22 cellular contexts compared by ENCODE assay signal in genomic region chr3:108897883-108898282, GRCh38. TPM values are rescaled to one million over a fixed set of nuclear protein-coding genes. Genes with fewer than 3 reads are reported as not detected.
A peak's percentile ranks its signal among the peaks of the same experiment; 100 is the strongest.
DNase-seq lines count a peak whose midpoint lies in the region; ATAC-seq, FAIRE-seq and TF ChIP-seq lines count a peak whose summit lies in the region.
"Had no signal": no experiment of that assay in that cellular context is flagged by ENCODE, and none has a peak within 500 bp of the region (broad histone marks: within the 10 kb centered on the region; RNA-seq: fewer than 3 reads in every experiment).

No MANE protein-coding gene starts in this region.

- H3K27ac Mint-ChIP-seq in activated naive CD4-positive, alpha-beta T cell treated with anti-CD3 and anti-CD28 coated beads, Interleukin-2, amount 10 ng/mL, durations not matched to agents 7 days and 5 days: peak overlapping the region; percentile 68
- H3K27ac Mint-ChIP-seq: CD8-positive, alpha-beta T cell; dendritic cell treated with granulocyte-macrophage colony-stimulating factor and Interleukin-4, amounts not matched to agents 40 ng/mL and 50 ng/mL, for 4 days had no signal

- no peaks in the 10 kb centered on the region for H4K20me1 ChIP-seq in GM12878 (ENCODE audit: control insufficient read depth, insufficient read depth)

- POLR2A ChIA-PET in GM12878 (lab: Charles Lee): no interaction called here

- H3K36me3 ChIP-seq in GM12878 (ENCODE audit: control insufficient read depth in 2 of 2, insufficient read depth in 2 of 2, low read length in 1 of 2): no peaks in the 10 kb centered on the region
- H3K36me3 ChIP-seq: lower lobe of right lung had no signal

- no peak for TF ChIP-seq CTCF in GM12878 (IDR thresholded peaks at IDR 0.05 in 2 of 3, conservative IDR thresholded peaks at IDR 0.05 in 1 of 3; ENCODE audit: control insufficient read depth in 2 of 3, extremely low read depth in 1 of 3, insufficient read depth in 1 of 3, low read depth in 3 of 3, low read length in 3 of 3)

- H3K27ac ChIP-seq in GM12878 (ENCODE audit: control insufficient read depth, insufficient read depth): no peak overlapping the region
- H3K27ac ChIP-seq: lower lobe of right lung, psoas muscle had no signal

- peaks cover 22% of the 10 kb centered on the region for H3K4me1 Mint-ChIP-seq in activated naive CD4-positive, alpha-beta T cell treated with anti-CD3 and anti-CD28 coated beads, Interleukin-2, amount 10 ng/mL, durations not matched to agents 7 days and 5 days

- H3K9me3 ChIP-seq in GM12878 (replicated peaks; ENCODE audit: control insufficient read depth, insufficient read depth, low read length): no peaks in the 10 kb centered on the region
- H3K9me3 ChIP-seq: lower lobe of right lung, psoas muscle had no signal

- peak; percentile 81 for ATAC-seq in GM21367 (IDR thresholded peaks at IDR 0.05; ENCODE audit: unreplicated experiment)
- ATAC-seq in HG03378 (IDR thresholded peaks at IDR 0.05; ENCODE audit: unreplicated experiment): peak; percentile 84
- peak; percentile 64 for ATAC-seq in GM12878
- no peak for ATAC-seq in HG03139 (IDR thresholded peaks at IDR 0.05; ENCODE audit: unreplicated experiment)
- no peak for ATAC-seq in HG03457 (IDR thresholded peaks at IDR 0.05; ENCODE audit: unreplicated experiment)
- ATAC-seq: activated T-cell treated with anti-CD3 and anti-CD28 coated beads, Interleukin-2, amount 50 U/mL, for 4 hours; CD8-positive, alpha-beta T cell; HCT116; lower lobe of right lung; naive thymus-derived CD4-positive, alpha-beta T cell; psoas muscle had no signal

- no peak for DNase-seq in activated naive CD4-positive, alpha-beta T cell treated with anti-CD3 and anti-CD28 coated beads, Interleukin-2, amount 10 ng/mL, durations not matched to agents 7 days and 5 days
- DNase-seq in activated naive CD4-positive, alpha-beta T cell (lab: John Stamatoyannopoulos, UW): no peak
- DNase-seq in GM12878 (ENCODE audit: low read depth, low spot score): no peak
- no peak for DNase-seq in NCI-H2029 treated with DMSO at 0.1 percent for 48 hours (lab: John Stamatoyannopoulos, UW)
- DNase-seq: activated CD4-positive, alpha-beta T cell treated with anti-CD3 and anti-CD28 coated beads for 1 hour; activated T-cell treated with anti-CD3 and anti-CD28 coated beads, Interleukin-2, amount 50 U/mL, for 4 hours; CD8-positive, alpha-beta T cell; erythroblast; Karpas-422; lower lobe of right lung; naive thymus-derived CD4-positive, alpha-beta T cell; NCI-H1694; NCI-H345; psoas muscle; SHP77 had no signal

- in situ Hi-C loops in GM12878 (cut with MboI): no loop called here

- no peak overlapping the region for H3K9ac ChIP-seq in GM12878 (ENCODE audit: control insufficient read depth, insufficient read depth, low read length)

- TF ChIP-seq POLR2A in GM12878 (IDR thresholded peaks at IDR 0.05; ENCODE audit: low read depth, low read length): no peak

- intact Hi-C loops in GM12878 (cut with micrococcal nuclease; ENCODE audit: unreplicated experiment): no loop called here

- CTCF ChIA-PET in activated naive CD4-positive, alpha-beta T cell treated with anti-CD3 and anti-CD28 coated beads, Interleukin-2, amount 10 ng/mL, durations not matched to agents 7 days and 5 days (lab: Charles Lee): interaction anchor here (1.8 kb wide), 2 partner anchors 17 to 80 kb away, joined by 6 to 7 read pairs; no protein-coding TSS in a partner anchor
- CTCF ChIA-PET in GM12878 (lab: Yijun Ruan, JAX): interaction anchor here (1.9 kb wide), 1 partner anchor 17 kb away, joined by 9 read pairs; no protein-coding TSS in a partner anchor

- H3K79me2 ChIP-seq in GM12878 (ENCODE audit: control insufficient read depth, insufficient read depth, low read length): no peaks in the 10 kb centered on the region

- WGBS in GM12878 (ENCODE audit: insufficient coverage, insufficient replicate concordance, low lambda C conversion rate, missing lambda C conversion rate): 86% methylated on average over 3 of the region's 3 CpGs

- H3K4me2 ChIP-seq in GM12878 (ENCODE audit: control insufficient read depth, insufficient read depth): no peak overlapping the region

- no peaks in the 10 kb centered on the region for H3K27me3 ChIP-seq in GM12878 (replicated peaks in 1 of 2; ENCODE audit: control insufficient read depth in 2 of 2, insufficient read depth in 2 of 2, low read length in 1 of 2)

- H3K4me1 ChIP-seq in GM12878 (ENCODE audit: control insufficient read depth, insufficient read depth, low read length): no peaks in the 10 kb centered on the region
- H3K4me1 ChIP-seq: lower lobe of right lung, psoas muscle had no signal

- no peak for TF ChIP-seq RAD21 in GM12878 (IDR thresholded peaks at IDR 0.05; ENCODE audit: insufficient read depth, low read depth, low read length)

- BruUV-seq in GM12878 (replicated peaks; lab: Mats Ljungman, UMichigan): no TSS peak

- peak; percentile 18 for FAIRE-seq in GM12878 (lab: Jason Lieb, UNC)

- no peak for TF ChIP-seq EP300 in GM12878 (IDR thresholded peaks at IDR 0.05; ENCODE audit: borderline replicate concordance in 1 of 2, control insufficient read depth in 1 of 2, low read depth in 2 of 2, low read length in 2 of 2)

- H3K36me3 Mint-ChIP-seq in activated naive CD4-positive, alpha-beta T cell treated with anti-CD3 and anti-CD28 coated beads, Interleukin-2, amount 10 ng/mL, durations not matched to agents 7 days and 5 days: peaks cover 1% of the 10 kb centered on the region
- H3K36me3 Mint-ChIP-seq: CD8-positive, alpha-beta T cell had no signal

- SMC1A ChIA-PET in GM12878 (lab: Charles Lee; ENCODE audit: uncharacterized antibody, unreplicated experiment): interaction anchor here (1.2 to 1.3 kb wide), 2 partner anchors 11 to 22 kb away, joined by 4 read pairs; no protein-coding TSS in a partner anchor

- H3K9me3 Mint-ChIP-seq in activated naive CD4-positive, alpha-beta T cell treated with anti-CD3 and anti-CD28 coated beads, Interleukin-2, amount 10 ng/mL, durations not matched to agents 7 days and 5 days: peaks cover 2% of the 10 kb centered on the region
- H3K9me3 Mint-ChIP-seq: activated T-cell treated with anti-CD3 and anti-CD28 coated beads, Interleukin-2, amount 50 U/mL, for 4 hours; CD8-positive, alpha-beta T cell; dendritic cell treated with granulocyte-macrophage colony-stimulating factor and Interleukin-4, amounts not matched to agents 40 ng/mL and 50 ng/mL, for 4 days; naive thymus-derived CD4-positive, alpha-beta T cell had no signal

- no peaks in the 10 kb centered on the region for H3K27me3 Mint-ChIP-seq in activated naive CD4-positive, alpha-beta T cell treated with anti-CD3 and anti-CD28 coated beads, Interleukin-2, amount 10 ng/mL, durations not matched to agents 7 days and 5 days
- H3K27me3 Mint-ChIP-seq: dendritic cell treated with granulocyte-macrophage colony-stimulating factor and Interleukin-4, amounts not matched to agents 40 ng/mL and 50 ng/mL, for 4 days had no signal

- RAD21 ChIA-PET in GM12878 (lab: Charles Lee; ENCODE audit: unreplicated experiment): interaction anchor here (0.9 kb wide), 1 partner anchor 13 kb away, joined by 4 read pairs; no protein-coding TSS in a partner anchor

- H3K4me3 Mint-ChIP-seq in activated naive CD4-positive, alpha-beta T cell treated with anti-CD3 and anti-CD28 coated beads, Interleukin-2, amount 10 ng/mL, durations not matched to agents 7 days and 5 days: no peak overlapping the region
- H3K4me3 Mint-ChIP-seq: activated T-cell treated with anti-CD3 and anti-CD28 coated beads, Interleukin-2, amount 50 U/mL, for 4 hours; CD8-positive, alpha-beta T cell; dendritic cell treated with granulocyte-macrophage colony-stimulating factor and Interleukin-4, amounts not matched to agents 40 ng/mL and 50 ng/mL, for 4 days had no signal

- peak overlapping the region; percentile 19; the same call in 1 of the 2 replicates for H2AFZ ChIP-seq in GM12878 (ENCODE audit: control insufficient read depth, low read depth, low read length)

- H3K4me3 ChIP-seq in GM12878: no peak overlapping the region
- H3K4me3 ChIP-seq: lower lobe of right lung, psoas muscle had no signal

TF ChIP-seq in GM12878, 131 proteins besides CTCF, POLR2A, EP300 and RAD21 (continues in another document):
- TF ChIP-seq E2F4 (IDR thresholded peaks at IDR 0.05; ENCODE audit: low read depth, low read length): no peak

RNA-seq across cellular contexts. Expression of gene GUCA1C, which starts 55.8 kb away (rescaled TPM):
- total RNA-seq in GM12878 (2013; cell fraction: nucleolus; rRNA removed): not detected in 2 replicates
- total RNA-seq in GM12878 (2014; rRNA removed) (not detected in 2 replicates), GM12878 (2014; rRNA removed; fragmentation: Illumina TruSeq; extraction: Trizol) (not detected in 2 replicates), GM12878 (2021) (not detected in 2 replicates)
- not detected for polyA plus RNA-seq in GM12878 (2011; ENCODE audit: low read depth)
- polyA plus RNA-seq in GM12878 (2011; rRNA removed) (not detected in 2 replicates), GM12878 (2014; fragmentation: Illumina TruSeq; extraction: Trizol) (not detected in 2 replicates), GM12878 (2014; fragmentation: Nextera tagmentation; extraction: Ambion mirVana) (not detected), GM12878 (2014; rRNA removed) (not detected in 2 replicates), GM12878 (2016; fragmentation: Nextera tagmentation; extraction: Ambion mirVana) (not detected)
- polyA plus RNA-seq in GM12878 (2011; cell fraction: cytosol; rRNA removed): not detected in 2 replicates
- polyA plus RNA-seq in GM12878 (2011; cell fraction: nucleus; rRNA removed): not detected in 2 replicates
- not detected in 2 replicates for polyA plus RNA-seq in GM12878 (2012)
- not detected in 2 replicates for polyA minus RNA-seq in GM12878 (2011; rRNA and poly(A)+ RNA removed)
- polyA minus RNA-seq in GM12878 (2011; cell fraction: cytosol; rRNA and poly(A)+ RNA removed): not detected in 2 replicates
- not detected in 2 replicates for polyA minus RNA-seq in GM12878 (2011; cell fraction: nucleus; rRNA and poly(A)+ RNA removed)
- total RNA-seq: activated T-cell treated with anti-CD3 and anti-CD28 coated beads, Interleukin-2, amount 50 U/mL, for 4 hours; CD8-positive, alpha-beta T cell; lower lobe of right lung; naive thymus-derived CD4-positive, alpha-beta T cell; psoas muscle had no signal
- polyA plus RNA-seq: AG04450; naive thymus-derived CD4-positive, alpha-beta T cell; psoas muscle had no signal

Comparison
In these comparisons a context has a peak if more than half of its experiments do, and no peak if none do; other contexts are left out.
1. ATAC-seq: peak in GM21367 (single experiment), HG03378 (single experiment) and GM12878 (single experiment); none in HG03139 (single experiment) and HG03457 (single experiment).